Comparison of ENCODE assay signal across 10 cellular contexts in genomic region chr11:69635804-69636511, GRCh38. TPM values are rescaled to one million over a fixed set of nuclear protein-coding genes. Genes with fewer than 3 reads are reported as not detected.
DNase-seq lines count a peak whose midpoint lies in the region; ATAC-seq, FAIRE-seq and TF ChIP-seq lines count a peak whose summit lies in the region.
"Had no signal": no experiment of that assay in that cellular context is flagged by ENCODE, and none has a peak within 500 bp of the region (broad histone marks: within the 10 kb centered on the region; RNA-seq: fewer than 3 reads in every experiment).

No MANE protein-coding gene starts in this region.

- H3K4me3 Mint-ChIP-seq in stimulated activated naive B cell treated with anti-CD40 and anti-IgM and Interleukin-4, amounts not matched to agents 10 μg/mL and 1 μg/mL and 100 μg/mL, for 72 hours = no peak overlapping the region
- H3K4me3 Mint-ChIP-seq in activated CD4-positive, alpha-beta T cell treated with anti-CD3 and anti-CD28 coated beads, Interleukin-2, amount 10 ng/mL, durations not matched to agents 7 days and 5 days = no peak overlapping the region

- H3K27me3 ChIP-seq in HUES64 (ENCODE audit: insufficient read depth, low read length) (peaks cover 40% of the 10 kb centered on the region), bronchial epithelial cell (ENCODE audit: control insufficient read depth, insufficient read depth, low read length) (no peaks in the 10 kb centered on the region), right lobe of liver (no peaks in the 10 kb centered on the region)

- intact Hi-C loops in right lobe of liver (cut with DNase I) = loop anchor here in 1 of 2 donors (5.0 kb wide), 1 partner anchor 339 kb away; no protein-coding TSS in a partner anchor

- peak overlapping the region; percentile 59 for H3K27ac Mint-ChIP-seq in stimulated activated naive B cell treated with anti-CD40 and anti-IgM and Interleukin-4, amounts not matched to agents 10 μg/mL and 1 μg/mL and 100 μg/mL, for 72 hours
- no peak overlapping the region for H3K27ac Mint-ChIP-seq in activated CD4-positive, alpha-beta T cell treated with anti-CD3 and anti-CD28 coated beads, Interleukin-2, amount 10 ng/mL, durations not matched to agents 7 days and 5 days

- no peak overlapping the region for H3K9ac ChIP-seq in HUES64 (ENCODE audit: low read depth, low read length)

- H3K9me3 ChIP-seq in HUES64 (ENCODE audit: insufficient read depth, low read depth, low read length) (no peaks in the 10 kb centered on the region), right lobe of liver (no peaks in the 10 kb centered on the region)

- CTCF ChIA-PET in activated CD4-positive, alpha-beta T cell treated with anti-CD3 and anti-CD28 coated beads, Interleukin-2, amount 10 ng/mL, durations not matched to agents 7 days and 5 days (lab: Charles Lee) = interaction anchor here (0.6 kb wide), 1 partner anchor 301 kb away, joined by 3 read pairs; no protein-coding TSS in a partner anchor

- H3K27ac ChIP-seq in HUES64 (ENCODE audit: low read depth, low read length) (no peak overlapping the region), right lobe of liver (no peak overlapping the region)
- H3K27ac ChIP-seq: VCaP had no signal

- ATAC-seq in right lobe of liver = no peak
- ATAC-seq in stimulated activated naive B cell treated with anti-CD40 and anti-IgM and Interleukin-4, amounts not matched to agents 10 μg/mL and 1 μg/mL and 100 μg/mL, for 72 hours (replicated peaks) = no peak

- H3K9me3 Mint-ChIP-seq in stimulated activated naive B cell treated with anti-CD40 and anti-IgM and Interleukin-4, amounts not matched to agents 10 μg/mL and 1 μg/mL and 100 μg/mL, for 72 hours = no peaks in the 10 kb centered on the region
- H3K9me3 Mint-ChIP-seq in activated CD4-positive, alpha-beta T cell treated with anti-CD3 and anti-CD28 coated beads, Interleukin-2, amount 10 ng/mL, durations not matched to agents 7 days and 5 days = no peaks in the 10 kb centered on the region

- no peaks in the 10 kb centered on the region for H3K36me3 ChIP-seq in HUES64 (ENCODE audit: insufficient read depth, low read length)
- H3K36me3 ChIP-seq in bronchial epithelial cell (ENCODE audit: control insufficient read depth, insufficient read depth, low read length) = no peaks in the 10 kb centered on the region
- H3K36me3 ChIP-seq in right lobe of liver = no peaks in the 10 kb centered on the region

- DNase-seq in bronchial epithelial cell (ENCODE audit: low read depth) (no peak), right lobe of liver (peak in 1 of 3 donors; percentile 11), NCI-H1105 treated with DMSO at 0.1 percent for 48 hours (lab: John Stamatoyannopoulos, UW) (no peak), AML-193 (lab: John Stamatoyannopoulos, UW) (no peak)
- DNase-seq in stimulated activated naive B cell treated with anti-CD40 and anti-IgM and Interleukin-4, amounts not matched to agents 10 μg/mL and 1 μg/mL and 100 μg/mL, for 72 hours = no peak
- DNase-seq in stimulated activated naive CD4-positive, alpha-beta T cell (lab: John Stamatoyannopoulos, UW) = no peak
- no peak for DNase-seq in activated CD4-positive, alpha-beta T cell treated with anti-CD3 and anti-CD28 coated beads, Interleukin-2, amount 10 ng/mL, durations not matched to agents 7 days and 5 days
- DNase-seq: MV-4-11 had no signal

- peaks cover 14% of the 10 kb centered on the region; the same call in 1 of the 2 replicates for H3K4me1 ChIP-seq in HUES64 (ENCODE audit: insufficient read depth, low read length)
- peaks cover 0 to 51% (median 13%) of the 10 kb centered on the region in 4 donors for H3K4me1 ChIP-seq in right lobe of liver

- peaks cover 55 to 95% of the 10 kb centered on the region in 2 donors for H3K27me3 Mint-ChIP-seq in stimulated activated naive B cell treated with anti-CD40 and anti-IgM and Interleukin-4, amounts not matched to agents 10 μg/mL and 1 μg/mL and 100 μg/mL, for 72 hours
- H3K27me3 Mint-ChIP-seq in activated CD4-positive, alpha-beta T cell treated with anti-CD3 and anti-CD28 coated beads, Interleukin-2, amount 10 ng/mL, durations not matched to agents 7 days and 5 days = peaks cover 72% of the 10 kb centered on the region

- no peak for TF ChIP-seq POLR2A in right lobe of liver (IDR thresholded peaks at IDR 0.05)

- peaks cover 18 to 36% of the 10 kb centered on the region in 2 donors for H3K4me1 Mint-ChIP-seq in stimulated activated naive B cell treated with anti-CD40 and anti-IgM and Interleukin-4, amounts not matched to agents 10 μg/mL and 1 μg/mL and 100 μg/mL, for 72 hours
- H3K4me1 Mint-ChIP-seq in activated CD4-positive, alpha-beta T cell treated with anti-CD3 and anti-CD28 coated beads, Interleukin-2, amount 10 ng/mL, durations not matched to agents 7 days and 5 days = peaks cover 18% of the 10 kb centered on the region

- TF ChIP-seq CTCF in bronchial epithelial cell (IDR thresholded peaks at IDR 0.05; ENCODE audit: insufficient read depth, low read length, severe bottlenecking) = no peak
- no peak for TF ChIP-seq CTCF in right lobe of liver (IDR thresholded peaks at IDR 0.05)

- H3K4me3 ChIP-seq in HUES64 (ENCODE audit: low read length) (peak overlapping the region; percentile 80), bronchial epithelial cell (ENCODE audit: low read depth, low read length) (peak overlapping the region; percentile 61), right lobe of liver (peak overlapping the region in 2 of 3 donors; percentile 32 to 46)

- FAIRE-seq in bronchial epithelial cell (lab: Jason Lieb, UNC) = no peak

- H3K36me3 Mint-ChIP-seq in stimulated activated naive B cell treated with anti-CD40 and anti-IgM and Interleukin-4, amounts not matched to agents 10 μg/mL and 1 μg/mL and 100 μg/mL, for 72 hours = no peaks in the 10 kb centered on the region
- H3K36me3 Mint-ChIP-seq in activated CD4-positive, alpha-beta T cell treated with anti-CD3 and anti-CD28 coated beads, Interleukin-2, amount 10 ng/mL, durations not matched to agents 7 days and 5 days (ENCODE audit: low read depth) = no peaks in the 10 kb centered on the region

- WGBS in HUES64 = 16% methylated on average over 17 of the region's 17 CpGs
- 52% methylated on average over 15 of the region's 17 CpGs for WGBS in right lobe of liver (ENCODE audit: insufficient coverage, low coverage, low lambda C conversion rate, missing lambda C conversion rate)

- POLR2A ChIA-PET in activated CD4-positive, alpha-beta T cell treated with anti-CD3 and anti-CD28 coated beads, Interleukin-2, amount 10 ng/mL, durations not matched to agents 7 days and 5 days (lab: Charles Lee) = no interaction called here

RNA-seq across cellular contexts. Expression of gene CCND1, which starts 5.0 kb away (rescaled TPM):
- 94.0 TPM for polyA plus RNA-seq in HUES64 (2013, experiment 1 of 2)
- polyA plus RNA-seq in HUES64 (2013, experiment 2 of 2) = 118 TPM
- total RNA-seq in bronchial epithelial cell (83.8 and 198 TPM in 2 replicates), right lobe of liver (100 to 1,000 TPM in 3 of 6 experiments, 10 to 100 TPM in 3; 67.0 to 283 (median 94.1) TPM)
- total RNA-seq in activated CD4-positive, alpha-beta T cell treated with anti-CD3 and anti-CD28 coated beads, Interleukin-2, amount 10 ng/mL, durations not matched to agents 7 days and 5 days = under 1 TPM; 0.21 to 0.42 TPM

RNA-seq across cellular contexts. Expression of gene LTO1, which starts 39.2 kb away (rescaled TPM):
- 10.7 TPM for polyA plus RNA-seq in HUES64 (2013, experiment 1 of 2)
- polyA plus RNA-seq in HUES64 (2013, experiment 2 of 2) = 13.1 TPM
- total RNA-seq in bronchial epithelial cell (18.2 and 22.7 TPM in 2 replicates), right lobe of liver (1 to 10 TPM; 4.1 to 7.9 (median 5.6) TPM)
- total RNA-seq in activated CD4-positive, alpha-beta T cell treated with anti-CD3 and anti-CD28 coated beads, Interleukin-2, amount 10 ng/mL, durations not matched to agents 7 days and 5 days = 10 to 100 TPM; 30.7 to 34.0 TPM

Comparison
In these comparisons a context has a peak if more than half of its experiments do, and no peak if none do; other contexts are left out.
1. RNA of gene CCND1, which starts 5.0 kb away (total RNA-seq): 83.8 to 198 TPM in bronchial epithelial cell and 67.0 to 283 TPM in right lobe of liver; 0.21 to 0.42 TPM in activated CD4-positive, alpha-beta T cell treated with anti-CD3 and anti-CD28 coated beads, Interleukin-2, amount 10 ng/mL, durations not matched to agents 7 days and 5 days; every median in the first group is over 10 times any median in the second.
2. Peak in every context shown above with its lines, with median percentiles within 50 percentile points of each other: H3K4me3 ChIP-seq.